In the genomic region with DNA sequence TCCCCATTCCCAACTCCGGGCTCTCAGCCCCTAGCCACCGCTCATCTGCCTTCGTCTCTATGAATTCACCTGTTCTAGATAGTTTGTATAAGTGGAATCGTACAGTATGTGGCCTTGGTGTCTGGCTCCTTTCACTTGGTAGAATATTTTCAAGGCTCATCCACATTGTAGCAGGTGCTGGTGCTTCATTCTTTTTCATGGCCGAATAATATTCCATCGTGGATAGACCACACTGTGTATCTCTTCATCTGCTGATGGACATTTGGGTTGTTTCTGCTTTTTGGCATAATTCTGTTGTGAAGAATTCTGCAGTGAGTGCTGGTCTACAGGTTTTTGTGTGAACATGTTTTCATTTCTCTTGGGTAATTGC, we compare ENCODE assay signal across 9 cellular contexts.
A peak's percentile ranks its signal among the peaks of the same experiment; 100 is the strongest.
DNase-seq lines count a peak whose midpoint lies in the region; ATAC-seq and TF ChIP-seq lines count a peak whose summit lies in the region.
"Had no signal": no experiment of that assay in that cellular context is flagged by ENCODE, and none has a peak within 500 bp of the region (broad histone marks: within the 10 kb centered on the region; RNA-seq: fewer than 3 reads in every experiment).

No MANE protein-coding gene starts in this region.

- H2AFZ ChIP-seq in Karpas-422 (ENCODE audit: low read length) (no peak overlapping the region), neuron (ENCODE audit: low read depth, low read length) (no peak overlapping the region)

- H3K36me3 ChIP-seq in DOHH2 (ENCODE audit: control insufficient read depth, low read length) (peaks cover 78% of the 10 kb centered on the region), Karpas-422 (ENCODE audit: insufficient read depth, low read length) (peaks cover 12% of the 10 kb centered on the region; the same call in 1 of the 2 replicates), neuron (ENCODE audit: insufficient read depth, low read length) (peaks cover 4% of the 10 kb centered on the region)

- H3K4me1 Mint-ChIP-seq in dendritic cell treated with granulocyte-macrophage colony-stimulating factor and Interleukin-4, amounts not matched to agents 40 ng/mL and 50 ng/mL, for 4 days (ENCODE audit: low read depth), result peaks cover 94% of the 10 kb centered on the region

- H3K9me3 Mint-ChIP-seq in dendritic cell treated with granulocyte-macrophage colony-stimulating factor and Interleukin-4, amounts not matched to agents 40 ng/mL and 50 ng/mL, for 4 days, result peaks cover 4% of the 10 kb centered on the region

- H3K27ac ChIP-seq in DOHH2 (ENCODE audit: low read depth, low read length), result peak overlapping the region; percentile 100
- peak overlapping the region; percentile 97 for H3K27ac ChIP-seq in Karpas-422 (ENCODE audit: low read length)

- peaks cover 18% of the 10 kb centered on the region for H4K20me1 ChIP-seq in DOHH2 (ENCODE audit: control insufficient read depth, insufficient read depth, low read depth, low read length)
- H4K20me1 ChIP-seq in Karpas-422 (ENCODE audit: insufficient read depth, low read depth, low read length), result peaks cover 4% of the 10 kb centered on the region; the same call in 1 of the 2 replicates

- no peaks in the 10 kb centered on the region for H3K9me3 ChIP-seq in DOHH2 (ENCODE audit: control insufficient read depth, insufficient read depth, low read length)
- H3K9me3 ChIP-seq in Karpas-422 (ENCODE audit: low read length), result no peaks in the 10 kb centered on the region
- no peaks in the 10 kb centered on the region for H3K9me3 ChIP-seq in neuron (ENCODE audit: low read length)

- peak overlapping the region; percentile 62 for H3K4me3 ChIP-seq in DOHH2 (ENCODE audit: low read length)
- H3K4me3 ChIP-seq in Karpas-422 (ENCODE audit: low read length), result peak overlapping the region; percentile 32; the same call in 1 of the 2 replicates
- peak overlapping the region; percentile 47 for H3K4me3 ChIP-seq in neuron (ENCODE audit: low read length)

- no peaks in the 10 kb centered on the region for H3K27me3 Mint-ChIP-seq in dendritic cell treated with granulocyte-macrophage colony-stimulating factor and Interleukin-4, amounts not matched to agents 40 ng/mL and 50 ng/mL, for 4 days

- no peak for TF ChIP-seq CTCF in DOHH2 (IDR thresholded peaks at IDR 0.05; ENCODE audit: low read depth, low read length, poor library complexity, severe bottlenecking)

- peak overlapping the region; percentile 90 for H3K27ac Mint-ChIP-seq in dendritic cell treated with granulocyte-macrophage colony-stimulating factor and Interleukin-4, amounts not matched to agents 40 ng/mL and 50 ng/mL, for 4 days

- H3K9me2 ChIP-seq in DOHH2 (replicated peaks; ENCODE audit: control insufficient read depth, low read length), result no peaks in the 10 kb centered on the region
- H3K9me2 ChIP-seq in Karpas-422 (replicated peaks; ENCODE audit: insufficient read depth, low read length), result no peaks in the 10 kb centered on the region

- DNase-seq in Karpas-422 (no peak), COLO668 (lab: John Stamatoyannopoulos, UW; ENCODE audit: unreplicated experiment) (no peak), NCI-H2171 (lab: John Stamatoyannopoulos, UW) (no peak), NCI-H1694 treated with DMSO at 0.1 percent for 48 hours (lab: John Stamatoyannopoulos, UW) (no peak)
- DNase-seq: NCI-H2029 had no signal

- peaks cover 52% of the 10 kb centered on the region for H3F3A ChIP-seq in DOHH2 (ENCODE audit: control insufficient read depth, insufficient read depth)

- H3K4me3 Mint-ChIP-seq in dendritic cell treated with granulocyte-macrophage colony-stimulating factor and Interleukin-4, amounts not matched to agents 40 ng/mL and 50 ng/mL, for 4 days, result peak overlapping the region; percentile 66

- H3K79me2 ChIP-seq in DOHH2 (ENCODE audit: control insufficient read depth, low read length) (peaks cover 98% of the 10 kb centered on the region), Karpas-422 (ENCODE audit: low read length) (peaks cover 86% of the 10 kb centered on the region)

- H3K27me3 ChIP-seq in DOHH2 (ENCODE audit: control insufficient read depth, low read length) (no peaks in the 10 kb centered on the region), Karpas-422 (ENCODE audit: low read length) (no peaks in the 10 kb centered on the region), neuron (ENCODE audit: insufficient read depth, low read length) (no peaks in the 10 kb centered on the region)

- peak overlapping the region; percentile 68 for H3K9ac ChIP-seq in Karpas-422 (ENCODE audit: low read length)

- peaks cover 99% of the 10 kb centered on the region for H3K4me1 ChIP-seq in DOHH2 (ENCODE audit: control insufficient read depth, low read length)
- peaks cover 81% of the 10 kb centered on the region for H3K4me1 ChIP-seq in Karpas-422 (ENCODE audit: low read length)
- H3K4me1 ChIP-seq in neuron (ENCODE audit: insufficient read depth, low read length), result peaks cover 36% of the 10 kb centered on the region

- intact Hi-C loops in dendritic cell treated with granulocyte-macrophage colony-stimulating factor and Interleukin-4, amounts not matched to agents 40 ng/mL and 50 ng/mL, for 4 days (cut with micrococcal nuclease), result no loop called here

- peaks cover 56% of the 10 kb centered on the region for H3K36me3 Mint-ChIP-seq in dendritic cell treated with granulocyte-macrophage colony-stimulating factor and Interleukin-4, amounts not matched to agents 40 ng/mL and 50 ng/mL, for 4 days (ENCODE audit: low read depth)

- H3K4me2 ChIP-seq in DOHH2 (ENCODE audit: low read length) (peak overlapping the region; percentile 97), Karpas-422 (ENCODE audit: low read depth, low read length, poor library complexity, severe bottlenecking) (peak overlapping the region; percentile 59)

- no peak for ATAC-seq in HG03108 (IDR thresholded peaks at IDR 0.05; ENCODE audit: unreplicated experiment)
